ENCODE assay signal across 13 cellular contexts in genomic region chr15:31223478-31224350, GRCh38.
DNase-seq lines count a peak whose midpoint lies in the region; ATAC-seq and TF ChIP-seq lines count a peak whose summit lies in the region.
"Had no signal": no experiment of that assay in that cellular context is flagged by ENCODE, and none has a peak within 500 bp of the region (broad histone marks: within the 10 kb centered on the region; RNA-seq: fewer than 3 reads in every experiment).

No MANE protein-coding gene starts in this region.

- POLR2A ChIA-PET in activated CD4-positive, alpha-beta memory T cell treated with anti-CD3 and anti-CD28 coated beads for 36 hours (lab: Charles Lee): no interaction called here

- H2AFZ ChIP-seq in parathyroid adenoma: peak overlapping the region; percentile 64

- CTCF ChIA-PET in activated CD4-positive, alpha-beta memory T cell treated with anti-CD3 and anti-CD28 coated beads for 36 hours (lab: Charles Lee): interaction anchor here (0.9 kb wide), 1 partner anchor 8 kb away, joined by 4 read pairs; no protein-coding TSS in a partner anchor

- H3K36me3 ChIP-seq in parathyroid adenoma (ENCODE audit: control insufficient read depth, insufficient read depth, low read length): no peaks in the 10 kb centered on the region

- peak overlapping the region; percentile 22 for H3K4me2 ChIP-seq in parathyroid adenoma (ENCODE audit: low read length)

- H3K9me3 ChIP-seq in parathyroid adenoma (ENCODE audit: control insufficient read depth, low read length): no peaks in the 10 kb centered on the region

- H3K9me3 Mint-ChIP-seq in CD14-positive monocyte: peaks cover 0 to 8% (median 3%) of the 10 kb centered on the region in 7 donors
- H3K9me3 Mint-ChIP-seq in activated CD4-positive, alpha-beta memory T cell treated with anti-CD3 and anti-CD28 coated beads for 36 hours: no peaks in the 10 kb centered on the region

- TF ChIP-seq CTCF in CD14-positive monocyte (IDR thresholded peaks at IDR 0.05): no peak
- TF ChIP-seq CTCF in foreskin fibroblast (IDR thresholded peaks at IDR 0.05; ENCODE audit: low read depth, low read length): no peak
- TF ChIP-seq CTCF in parathyroid adenoma (IDR thresholded peaks at IDR 0.05): no peak

- H3K4me3 ChIP-seq in foreskin fibroblast (ENCODE audit: low read depth in 1 of 2, low read length in 2 of 2) (peak overlapping the region; percentile 17 to 28), parathyroid adenoma (ENCODE audit: low read depth, low read length) (no peak overlapping the region)

- peak overlapping the region; percentile 90 to 96 (median 94) for H3K27ac Mint-ChIP-seq in CD14-positive monocyte
- H3K27ac Mint-ChIP-seq in activated CD4-positive, alpha-beta memory T cell treated with anti-CD3 and anti-CD28 coated beads for 36 hours: no peak overlapping the region

- H3K27ac ChIP-seq in parathyroid adenoma: no peak overlapping the region

- ATAC-seq in GM19397 (IDR thresholded peaks at IDR 0.05; ENCODE audit: unreplicated experiment): no peak
- ATAC-seq: activated CD4-positive, CD25-positive, alpha-beta regulatory T cell treated with anti-CD3 and anti-CD28 coated beads, Interleukin-2, amount 50 U/mL, for 24 hours had no signal

- H3K79me2 ChIP-seq in parathyroid adenoma: no peaks in the 10 kb centered on the region

- H3K36me3 Mint-ChIP-seq in CD14-positive monocyte: peaks cover 11 to 14% of the 10 kb centered on the region in 2 donors
- H3K36me3 Mint-ChIP-seq in activated CD4-positive, alpha-beta memory T cell treated with anti-CD3 and anti-CD28 coated beads for 36 hours: no peaks in the 10 kb centered on the region

- H3K9ac ChIP-seq in parathyroid adenoma: no peak overlapping the region

- no peaks in the 10 kb centered on the region for H3K27me3 ChIP-seq in parathyroid adenoma (ENCODE audit: control insufficient read depth, insufficient read depth, low read length)

- no peaks in the 10 kb centered on the region for H3K4me1 ChIP-seq in parathyroid adenoma

- DNase-seq in CD14-positive monocyte (ENCODE audit: low spot score) (no peak), NCI-H774 (lab: John Stamatoyannopoulos, UW) (peak; percentile 28), foreskin fibroblast (peak in 1 of 2 donors; percentile 32), NCI-H1930 (lab: John Stamatoyannopoulos, UW) (no peak), DMS153 treated with DMSO at 0.1 percent for 48 hours (lab: John Stamatoyannopoulos, UW; ENCODE audit: unreplicated experiment) (no peak)
- no peak for DNase-seq in activated CD4-positive, alpha-beta memory T cell treated with anti-CD3 and anti-CD28 coated beads for 36 hours
- DNase-seq: activated gamma-delta T cell; Calu3; effector memory CD4-positive, alpha-beta T cell; SIG-M5 had no signal

- intact Hi-C loops in CD14-positive monocyte (cut with micrococcal nuclease): no loop called here
- intact Hi-C loops in activated CD4-positive, alpha-beta memory T cell treated with anti-CD3 and anti-CD28 coated beads for 36 hours (cut with micrococcal nuclease): no loop called here

- peaks cover 0 to 4% (median 0%) of the 10 kb centered on the region in 3 donors for H3K27me3 Mint-ChIP-seq in CD14-positive monocyte (ENCODE audit: low read depth in 3 of 3)
- H3K27me3 Mint-ChIP-seq in activated CD4-positive, alpha-beta memory T cell treated with anti-CD3 and anti-CD28 coated beads for 36 hours: no peaks in the 10 kb centered on the region

- H3K4me3 Mint-ChIP-seq in CD14-positive monocyte: peak overlapping the region; percentile 71 to 91
- H3K4me3 Mint-ChIP-seq in activated CD4-positive, alpha-beta memory T cell treated with anti-CD3 and anti-CD28 coated beads for 36 hours: no peak overlapping the region

- H3K4me1 Mint-ChIP-seq in CD14-positive monocyte: peaks cover 84% of the 10 kb centered on the region
- H3K4me1 Mint-ChIP-seq in activated CD4-positive, alpha-beta memory T cell treated with anti-CD3 and anti-CD28 coated beads for 36 hours (ENCODE audit: low read depth): peaks cover 27% of the 10 kb centered on the region
